ENCODE assay signal across 13 cellular contexts in the genomic region with DNA sequence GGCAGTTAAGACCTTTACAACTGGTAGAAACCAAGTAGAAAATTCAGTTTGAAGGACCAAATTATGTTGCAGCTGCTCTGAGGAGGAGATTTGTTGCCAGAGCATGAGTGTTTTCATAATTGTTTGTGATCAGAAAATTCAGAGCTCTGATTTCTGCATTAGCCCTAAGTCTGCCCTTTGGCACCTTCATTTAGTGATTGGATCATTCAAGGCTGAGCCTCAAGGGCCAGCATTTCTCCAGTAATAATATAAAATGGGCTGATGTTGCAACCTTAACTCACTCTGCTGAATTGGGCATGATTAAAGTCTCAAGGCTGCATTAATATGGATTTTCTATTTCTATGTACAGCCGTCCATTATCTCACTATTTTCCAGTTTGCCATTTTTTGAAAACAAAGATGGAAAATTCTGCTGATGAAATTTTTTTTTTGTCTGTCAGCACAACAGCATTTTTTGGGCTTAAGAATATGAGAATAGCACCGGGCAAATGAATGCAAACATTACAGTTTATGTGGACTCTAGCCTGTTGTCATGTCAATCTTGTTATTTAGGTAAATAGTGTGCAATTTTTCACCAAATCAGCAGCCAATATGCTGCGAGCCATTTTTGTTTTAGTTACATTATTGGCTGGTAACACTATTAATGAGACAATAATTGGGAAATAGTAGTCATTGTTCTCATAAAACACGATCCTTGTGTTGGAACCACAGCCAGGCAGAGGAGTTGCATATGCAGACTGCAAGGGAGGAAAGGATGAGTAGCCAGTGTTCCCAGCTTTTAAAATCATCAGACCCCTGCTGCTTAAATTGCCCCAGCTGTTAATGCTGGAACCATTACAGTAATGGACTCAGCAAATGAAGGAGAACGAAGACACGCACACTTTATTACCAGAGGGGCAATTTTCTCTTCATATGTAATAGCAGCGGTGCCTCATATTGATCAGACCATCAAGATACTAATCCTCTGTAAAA. TPM values are rescaled to one million over a fixed set of nuclear protein-coding genes. Genes with fewer than 3 reads are reported as not detected.
DNase-seq lines count a peak whose midpoint lies in the region; ATAC-seq, FAIRE-seq and TF ChIP-seq lines count a peak whose summit lies in the region.
"Had no signal": no experiment of that assay in that cellular context is flagged by ENCODE, and none has a peak within 500 bp of the region (broad histone marks: within the 10 kb centered on the region; RNA-seq: fewer than 3 reads in every experiment).

No MANE protein-coding gene starts in this region.

- no peak for FAIRE-seq in pancreas (lab: Jason Lieb, UNC)
- FAIRE-seq in frontal cortex (lab: Jason Lieb, UNC), result no peak
- FAIRE-seq: GM12878 had no signal

- no peak for TF ChIP-seq CTCF in pancreas (IDR thresholded peaks at IDR 0.05)

- no peaks in the 10 kb centered on the region for H3K36me3 ChIP-seq in endocrine pancreas (ENCODE audit: control insufficient read depth, insufficient read depth, low read length)
- H3K36me3 ChIP-seq in pancreas, result no peaks in the 10 kb centered on the region

- H3K36me3 Mint-ChIP-seq in T-helper 2 cell treated with Interferon-gamma antibody and Interleukin-4, amounts not matched to agents 5 μg/mL and 100 μg/mL, for 36 hours (ENCODE audit: low read depth), result no peaks in the 10 kb centered on the region

- ATAC-seq in pancreas, result peak in 3 of 4 donors; percentile 48 to 66 (median 49)
- ATAC-seq: GM12878 had no signal

- H3K4me3 ChIP-seq in endocrine pancreas (ENCODE audit: control insufficient read depth, insufficient read depth, low read length) (peak overlapping the region; percentile 66), pancreas (no peak overlapping the region)
- H3K4me3 ChIP-seq: GM12878 had no signal

- no peak overlapping the region for H3K9ac ChIP-seq in endocrine pancreas (ENCODE audit: control insufficient read depth, insufficient read depth, low read length)

- intact Hi-C loops in pancreas (cut with DNase I), result no loop called here

- WGBS in pancreas, 2 donors, result 57% methylated on average over 7 of the region's 7 CpGs

- H3K27me3 ChIP-seq in endocrine pancreas (ENCODE audit: control insufficient read depth, insufficient read depth, low read length), result no peaks in the 10 kb centered on the region
- H3K27me3 ChIP-seq in pancreas, result no peaks in the 10 kb centered on the region

- no peak overlapping the region for H3K27ac Mint-ChIP-seq in T-helper 2 cell treated with Interferon-gamma antibody and Interleukin-4, amounts not matched to agents 5 μg/mL and 100 μg/mL, for 36 hours
- H3K27ac Mint-ChIP-seq: activated naive CD4-positive, alpha-beta T cell treated with anti-CD3 and anti-CD28 coated beads for 36 hours had no signal

- H3K4me1 ChIP-seq in endocrine pancreas (ENCODE audit: control insufficient read depth, insufficient read depth, low read length) (peaks cover 32% of the 10 kb centered on the region), pancreas (peaks cover 15 to 28% (median 23%) of the 10 kb centered on the region in 3 donors)

- no peaks in the 10 kb centered on the region for H3K27me3 Mint-ChIP-seq in T-helper 2 cell treated with Interferon-gamma antibody and Interleukin-4, amounts not matched to agents 5 μg/mL and 100 μg/mL, for 36 hours (ENCODE audit: low read depth)

- H3K27ac ChIP-seq in pancreas, result no peak overlapping the region

- H3K9me3 Mint-ChIP-seq in T-helper 2 cell treated with Interferon-gamma antibody and Interleukin-4, amounts not matched to agents 5 μg/mL and 100 μg/mL, for 36 hours, result no peaks in the 10 kb centered on the region
- H3K9me3 Mint-ChIP-seq: activated naive CD4-positive, alpha-beta T cell treated with anti-CD3 and anti-CD28 coated beads for 36 hours; CD8-positive, alpha-beta memory T cell had no signal

- peaks cover 7% of the 10 kb centered on the region for H3K4me1 Mint-ChIP-seq in T-helper 2 cell treated with Interferon-gamma antibody and Interleukin-4, amounts not matched to agents 5 μg/mL and 100 μg/mL, for 36 hours (ENCODE audit: low read depth)

- H3K9me3 ChIP-seq in endocrine pancreas (ENCODE audit: control insufficient read depth, low read length) (no peaks in the 10 kb centered on the region), pancreas (no peaks in the 10 kb centered on the region)

- peak; percentile 14 for DNase-seq in ELF-1 (ENCODE audit: low read depth, low spot score)
- DNase-seq in NCI-H1694 treated with DMSO at 0.1 percent for 48 hours (lab: John Stamatoyannopoulos, UW), result peak; percentile 1
- no peak for DNase-seq in pancreas
- no peak for DNase-seq in frontal cortex (ENCODE audit: low spot score in 2 of 2)
- DNase-seq in T-helper 2 cell treated with Interferon-gamma antibody and Interleukin-4, amounts not matched to agents 5 μg/mL and 100 μg/mL, for 36 hours (ENCODE audit: low spot score), result no peak
- DNase-seq in NK-92 treated with Interleukin-12 subunit alpha and Interleukin-12 subunit beta, amount 100 ng/mL, for 24 hours (lab: John Stamatoyannopoulos, UW), result no peak
- no peak for DNase-seq in globus pallidus (ENCODE audit: low spot score)
- DNase-seq: activated CD4-positive, alpha-beta T cell treated with anti-CD3 and anti-CD28 coated beads, Interleukin-2, amount 50 U/mL, for 1 hour; activated naive CD4-positive, alpha-beta T cell treated with anti-CD3 and anti-CD28 coated beads for 36 hours; CD8-positive, alpha-beta memory T cell; dermis blood vessel endothelial cell had no signal

- no peak overlapping the region for H3K4me3 Mint-ChIP-seq in T-helper 2 cell treated with Interferon-gamma antibody and Interleukin-4, amounts not matched to agents 5 μg/mL and 100 μg/mL, for 36 hours
- H3K4me3 Mint-ChIP-seq: activated naive CD4-positive, alpha-beta T cell treated with anti-CD3 and anti-CD28 coated beads for 36 hours had no signal

RNA-seq across cellular contexts. Expression of a gene that starts 10.4 kb away (rescaled TPM):
- 10 to 100 TPM; 30.1 to 45.0 (median 34.8) TPM for total RNA-seq in pancreas
- polyA plus RNA-seq in pancreas, result 10 to 100 TPM in 1 of 2 donors, 1 to 10 TPM in 1; 7.6 to 19.0 TPM
- total RNA-seq in frontal cortex, result 97.8 TPM

RNA-seq across cellular contexts. Expression of a gene that starts 10.7 kb away (rescaled TPM):
- total RNA-seq in pancreas (1 to 10 TPM; 1.4 to 5.2 (median 2.0) TPM), frontal cortex (24.1 TPM)
- polyA plus RNA-seq in pancreas, result 1 to 10 TPM; 1.1 to 1.6 TPM

Comparison
In these comparisons a context has a peak if more than half of its experiments do, and no peak if none do; other contexts are left out.
1. DNase-seq: peak in ELF-1 (single experiment) and NCI-H1694 treated with DMSO at 0.1 percent for 48 hours (single experiment); none in pancreas (0 of 6), frontal cortex (0 of 2), T-helper 2 cell treated with Interferon-gamma antibody and Interleukin-4, amounts not matched to agents 5 μg/mL and 100 μg/mL, for 36 hours (single experiment), NK-92 treated with Interleukin-12 subunit alpha and Interleukin-12 subunit beta, amount 100 ng/mL, for 24 hours (single experiment) and globus pallidus (single experiment).